10 cellular contexts compared by ENCODE assay signal in genomic region chr4:133151301-133151680, GRCh38. TPM values are rescaled to one million over a fixed set of nuclear protein-coding genes. Genes with fewer than 3 reads are reported as not detected.
DNase-seq lines count a peak whose midpoint lies in the region; ATAC-seq and TF ChIP-seq lines count a peak whose summit lies in the region.
"Had no signal": no experiment of that assay in that cellular context is flagged by ENCODE, and none has a peak within 500 bp of the region (broad histone marks: within the 10 kb centered on the region; RNA-seq: fewer than 3 reads in every experiment).

No MANE protein-coding gene starts in this region.

- peaks cover 12 to 68% (median 47%) of the 10 kb centered on the region in 6 donors for H3K4me1 ChIP-seq in spleen

- no peak overlapping the region for H3K9ac ChIP-seq in SK-N-MC (ENCODE audit: insufficient read length)

- intact Hi-C loops in spleen (cut with DNase I; ENCODE audit: low total_unique reads) = no loop called here

- ATAC-seq in GM21423 (IDR thresholded peaks at IDR 0.05; ENCODE audit: unreplicated experiment) = no peak
- ATAC-seq in GM18519 (IDR thresholded peaks at IDR 0.05; ENCODE audit: low FRiP score, unreplicated experiment) = no peak

- H3K27ac ChIP-seq in SK-N-MC (no peak overlapping the region), spleen (no peak overlapping the region)

- H3K9me3 ChIP-seq in SK-N-MC (ENCODE audit: low read depth, low read length) = no peaks in the 10 kb centered on the region
- H3K9me3 ChIP-seq in spleen = no peaks in the 10 kb centered on the region

- H3K27me3 ChIP-seq in spleen (replicated peaks in 1 of 7) = peaks cover 13 to 89% (median 76%) of the 10 kb centered on the region in 7 donors

- H3K36me3 ChIP-seq in SK-N-MC (ENCODE audit: insufficient read depth, low read length) = no peaks in the 10 kb centered on the region
- no peaks in the 10 kb centered on the region for H3K36me3 ChIP-seq in spleen

- WGBS in spleen, 5 donors = 1 to 5% (median 2%) methylated on average over 21 to 32 of the region's 32 CpGs

- H3K4me3 ChIP-seq in SK-N-MC (peak overlapping the region; percentile 90), spleen (peak overlapping the region in 7 of 8 donors; percentile 4 to 67 (median 12))

- TF ChIP-seq CTCF in spleen (IDR thresholded peaks at IDR 0.05 in 8 of 11, conservative IDR thresholded peaks at IDR 0.05 in 3 of 11) = no peak

- no peak for TF ChIP-seq POLR2A in spleen (IDR thresholded peaks at IDR 0.05)

- DNase-seq in NCI-H1417 (lab: John Stamatoyannopoulos, UW) (peak in 2 of 3 experiments; percentile 75 to 76), NCI-H1417 treated with DMSO at 0.1 percent for 48 hours (lab: John Stamatoyannopoulos, UW) (no peak), SK-N-MC (ENCODE audit: low read depth, low spot score) (no peak), hypothalamus (lab: John Stamatoyannopoulos, UW) (peak in 45 of 51 donors; percentile 17 to 75 (median 53)), spleen (no peak), NCI-H1694 (lab: John Stamatoyannopoulos, UW) (no peak)
- DNase-seq: naive B cell had no signal

RNA-seq across cellular contexts. Expression of gene PCDH10, which starts 2.2 kb away (rescaled TPM):
- under 1 TPM in 5 of 7 donors, not detected in 2; 0.05 to 0.13 (median 0.06) TPM for total RNA-seq in spleen
- under 1 TPM in 2 of 3 donors, not detected in 1; under 0.01 to 0.19 TPM for polyA plus RNA-seq in spleen
- total RNA-seq: activated naive CD4-positive, alpha-beta T cell treated with anti-CD3 and anti-CD28 coated beads, Interleukin-2, amount 50 U/mL, for 72 hours had no signal

Comparison
In these comparisons a context has a peak if more than half of its experiments do, and no peak if none do; other contexts are left out.
1. DNase-seq: peak in NCI-H1417 (2 of 3) and hypothalamus (45 of 51); none in NCI-H1417 treated with DMSO at 0.1 percent for 48 hours (single experiment), SK-N-MC (single experiment), spleen (single experiment) and NCI-H1694 (single experiment).